ENCODE assay signal across 20 cellular contexts in genomic region chr5:107878676-107879075, GRCh38.
DNase-seq lines count a peak whose midpoint lies in the region; ATAC-seq and TF ChIP-seq lines count a peak whose summit lies in the region.
"Had no signal": no experiment of that assay in that cellular context is flagged by ENCODE, and none has a peak within 500 bp of the region (broad histone marks: within the 10 kb centered on the region; RNA-seq: fewer than 3 reads in every experiment).

No MANE protein-coding gene starts in this region.

- H3K79me2 ChIP-seq in SK-N-SH (ENCODE audit: insufficient read depth) (no peaks in the 10 kb centered on the region), H9 (ENCODE audit: insufficient read depth, low read length) (no peaks in the 10 kb centered on the region)

- H2BK15ac ChIP-seq in H9 (ENCODE audit: low read depth, low read length), result no peak overlapping the region

- H4K5ac ChIP-seq in H9 (ENCODE audit: insufficient read length, low read depth, low read length), result no peak overlapping the region

- H3K27ac Mint-ChIP-seq in H9, result no peak overlapping the region

- no peaks in the 10 kb centered on the region for H3K79me1 ChIP-seq in H9 (ENCODE audit: insufficient read depth, low read depth, low read length, poor library complexity, severe bottlenecking)

- no peak overlapping the region for H3K4me3 Mint-ChIP-seq in H9

- no peak overlapping the region for H3K9ac ChIP-seq in SK-N-SH
- H3K9ac ChIP-seq in H9 (ENCODE audit: extremely low read depth, insufficient read length, low read length), result no peak overlapping the region

- no peak overlapping the region for H2AFZ ChIP-seq in SK-N-SH (ENCODE audit: low read depth)
- no peak overlapping the region for H2AFZ ChIP-seq in H9 (ENCODE audit: low read length)

- H3T11ph ChIP-seq in H9 (ENCODE audit: low read length), result no peak overlapping the region

- H3K18ac ChIP-seq in H9 (ENCODE audit: insufficient read length, low read depth, low read length), result no peak overlapping the region

- no peak overlapping the region for H3K4me2 ChIP-seq in SK-N-SH
- H3K4me2 ChIP-seq in H9 (ENCODE audit: insufficient read depth, insufficient read length, low read length), result no peak overlapping the region

- no peak overlapping the region for H3K23ac ChIP-seq in H9 (ENCODE audit: insufficient read length, low read depth, low read length)

- no peaks in the 10 kb centered on the region for H3K9me2 ChIP-seq in SK-N-SH

- H3K4ac ChIP-seq in H9 (ENCODE audit: low read depth, low read length), result no peak overlapping the region

- peaks cover 22 to 25% of the 10 kb centered on the region in 2 experiments for H3K4me1 Mint-ChIP-seq in H9

- H4K20me1 ChIP-seq in SK-N-SH (ENCODE audit: insufficient read depth), result no peaks in the 10 kb centered on the region
- H4K20me1 ChIP-seq in H9 (ENCODE audit: control insufficient read depth, insufficient read depth, insufficient read length), result no peaks in the 10 kb centered on the region

- H2BK120ac ChIP-seq in H9 (ENCODE audit: low read depth, low read length, poor library complexity, severe bottlenecking), result no peak overlapping the region

- ATAC-seq in SK-N-SH treated with all-trans-retinoic acid at 6 μM for 48 hours, result no peak

- H3K27me3 Mint-ChIP-seq in H9 (ENCODE audit: low read depth), result no peaks in the 10 kb centered on the region

- TF ChIP-seq CTCF in SK-N-SH (IDR thresholded peaks at IDR 0.05), result no peak
- no peak for TF ChIP-seq CTCF in H9 (conservative IDR thresholded peaks at IDR 0.05)

- H3K56ac ChIP-seq in H9 (ENCODE audit: insufficient read length, low read depth, low read length), result no peak overlapping the region

- no peak overlapping the region for H2BK5ac ChIP-seq in H9 (ENCODE audit: insufficient read length, low read length)

- no peaks in the 10 kb centered on the region for H3K36me3 Mint-ChIP-seq in H9 (ENCODE audit: insufficient read depth in 1 of 3, low read depth in 3 of 3)

- H3K23me2 ChIP-seq in H9 (ENCODE audit: insufficient read length, low read depth, low read length, poor library complexity, severe bottlenecking), result no peaks in the 10 kb centered on the region

- DNase-seq in SK-N-SH, result peak; percentile 33
- peak; percentile 39 for DNase-seq in globus pallidus (ENCODE audit: low spot score)
- peak; percentile 53 for DNase-seq in pons (ENCODE audit: low spot score)
- no peak for DNase-seq in NCI-H446 (lab: John Stamatoyannopoulos, UW)
- no peak for DNase-seq in activated CD4-positive, alpha-beta T cell treated with anti-CD3 and anti-CD28 coated beads, Interleukin-2, amount 50 U/mL, for 1 hour
- DNase-seq in germinal center (ENCODE audit: low spot score), result no peak
- no peak for DNase-seq in H9
- DNase-seq: COR-L47; MV-4-11; NCI-H1436 treated with DMSO at 0.1 percent for 48 hours; NCI-H226; NCI-H526 treated with DMSO at 0.1 percent for 48 hours; NK-92 treated with Interleukin-12 subunit alpha and Interleukin-12 subunit beta, amount 100 ng/mL, for 24 hours; OCI-M1; SJCRH30 had no signal

- no peak overlapping the region for H4K91ac ChIP-seq in H9 (ENCODE audit: insufficient read length, low read depth, low read length)

- H3K9me3 ChIP-seq in SK-N-SH (no peaks in the 10 kb centered on the region), H9 (ENCODE audit: control insufficient read depth, low read depth, low read length) (no peaks in the 10 kb centered on the region)
- H3K9me3 ChIP-seq: SJCRH30 had no signal

- H2BK20ac ChIP-seq in H9 (ENCODE audit: low read depth, low read length, poor library complexity, severe bottlenecking), result no peak overlapping the region

- no peak for TF ChIP-seq EP300 in SK-N-SH (IDR thresholded peaks at IDR 0.05; ENCODE audit: borderline replicate concordance in 1 of 2, low read depth in 1 of 2, low read length in 1 of 2)

- H3K27me3 ChIP-seq in SK-N-SH (ENCODE audit: insufficient read depth) (no peaks in the 10 kb centered on the region), H9 (ENCODE audit: insufficient read depth, low read length) (no peaks in the 10 kb centered on the region)
- H3K27me3 ChIP-seq: SJCRH30 had no signal

- no peak overlapping the region for H2AK5ac ChIP-seq in H9 (ENCODE audit: insufficient read length, low read length)

- H3K27ac ChIP-seq in SK-N-SH (ENCODE audit: low read depth in 2 of 2, low read length in 1 of 2), result no peak overlapping the region
- no peak overlapping the region for H3K27ac ChIP-seq in H9 (ENCODE audit: insufficient read length, low read depth, low read length)
- H3K27ac ChIP-seq: 22Rv1, C4-2B, HL-60, RWPE1, SJCRH30 had no signal

- H3K4me1 ChIP-seq in SK-N-SH (ENCODE audit: control insufficient read depth in 1 of 2, insufficient read depth in 2 of 2, low read depth in 1 of 2, low read length in 1 of 2), result peaks cover 6 to 9% of the 10 kb centered on the region in 2 experiments; a peak in 2 of 4 replicates
- H3K4me1 ChIP-seq in H9 (ENCODE audit: insufficient read depth, low read length), result no peaks in the 10 kb centered on the region
- H3K4me1 ChIP-seq: SJCRH30 had no signal

- no peak overlapping the region for H3K4me3 ChIP-seq in SK-N-SH (ENCODE audit: low read depth in 2 of 2, low read length in 1 of 2)
- H3K4me3 ChIP-seq: SJCRH30 had no signal

- CTCF ChIA-PET in SK-N-SH (lab: Yijun Ruan, JAX), result no interaction called here

- H2BK12ac ChIP-seq in H9 (ENCODE audit: insufficient read length, low read depth, low read length), result no peak overlapping the region

- H3F3A ChIP-seq in SK-N-SH (replicated peaks; ENCODE audit: insufficient read depth), result no peaks in the 10 kb centered on the region

- TF ChIP-seq RAD21 in SK-N-SH (IDR thresholded peaks at IDR 0.05; ENCODE audit: low read length), result 0 out of 2 replicates have a peak, but pooled peaks have one; percentile 12

- H3K36me3 ChIP-seq in SK-N-SH (replicated peaks in 1 of 2; ENCODE audit: control insufficient read depth in 1 of 2, insufficient read depth in 2 of 2, low read length in 1 of 2), result no peaks in the 10 kb centered on the region
- H3K36me3 ChIP-seq: SJCRH30 had no signal

- no peaks in the 10 kb centered on the region; a peak in 1 of 5 replicates for H3K9me3 Mint-ChIP-seq in H9

- WGBS in SK-N-SH (ENCODE audit: low lambda C conversion rate), result 78% methylated on average over 4 of the region's 4 CpGs
- WGBS in H9 (ENCODE audit: extremely low coverage, insufficient read length, low lambda C conversion rate), result no CpG with 5 or more reads among the region's 4 CpGs

- no peak overlapping the region for H4K8ac ChIP-seq in H9 (replicated peaks; ENCODE audit: insufficient read length, low read depth, low read length)

- POLR2A ChIA-PET in SK-N-SH (lab: Yijun Ruan, JAX), result no interaction called here

- H3K14ac ChIP-seq in H9 (ENCODE audit: insufficient read depth, low read length), result no peak overlapping the region; the same call in 1 of the 2 replicates

TF ChIP-seq in SK-N-SH, 30 proteins besides CTCF, POLR2A, EP300 and RAD21:
- no peak for TF ChIP-seq JUND (IDR thresholded peaks at IDR 0.05)
- no peak for TF ChIP-seq SIN3A (IDR thresholded peaks at IDR 0.05; ENCODE audit: borderline replicate concordance, low read depth, low read length)
- TF ChIP-seq TEAD4 (IDR thresholded peaks at IDR 0.05; ENCODE audit: borderline replicate concordance, insufficient read depth), result no peak

TF ChIP-seq in SK-N-SH treated with all-trans-retinoic acid at 6 μM for 48 hours, 23 proteins besides CTCF, POLR2A, EP300 and RAD21:
- TF ChIP-seq CSDC2 (CRISPR knock-in tag; IDR thresholded peaks at IDR 0.05) (no peak), OSR1 (CRISPR knock-in tag; IDR thresholded peaks at IDR 0.05) (no peak), PPARA (CRISPR knock-in tag; IDR thresholded peaks at IDR 0.05; ENCODE audit: borderline replicate concordance) (no peak), TOX (CRISPR knock-in tag; IDR thresholded peaks at IDR 0.05; ENCODE audit: borderline replicate concordance) (no peak), PATZ1 (CRISPR knock-in tag; IDR thresholded peaks at IDR 0.05; ENCODE audit: borderline replicate concordance) (no peak), SNAI2 (CRISPR knock-in tag; IDR thresholded peaks at IDR 0.05) (no peak)
- TF ChIP-seq, protein P1, sequence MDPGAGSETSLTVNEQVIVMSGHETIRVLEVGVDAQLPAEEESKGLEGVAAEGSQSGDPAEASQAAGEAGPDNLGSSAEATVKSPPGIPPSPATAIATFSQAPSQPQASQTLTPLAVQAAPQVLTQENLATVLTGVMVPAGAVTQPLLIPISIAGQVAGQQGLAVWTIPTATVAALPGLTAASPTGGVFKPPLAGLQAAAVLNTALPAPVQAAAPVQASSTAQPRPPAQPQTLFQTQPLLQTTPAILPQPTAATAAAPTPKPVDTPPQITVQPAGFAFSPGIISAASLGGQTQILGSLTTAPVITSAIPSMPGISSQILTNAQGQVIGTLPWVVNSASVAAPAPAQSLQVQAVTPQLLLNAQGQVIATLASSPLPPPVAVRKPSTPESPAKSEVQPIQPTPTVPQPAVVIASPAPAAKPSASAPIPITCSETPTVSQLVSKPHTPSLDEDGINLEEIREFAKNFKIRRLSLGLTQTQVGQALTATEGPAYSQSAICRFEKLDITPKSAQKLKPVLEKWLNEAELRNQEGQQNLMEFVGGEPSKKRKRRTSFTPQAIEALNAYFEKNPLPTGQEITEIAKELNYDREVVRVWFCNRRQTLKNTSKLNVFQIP (CRISPR knock-in tag; IDR thresholded peaks at IDR 0.05; ENCODE audit: borderline replicate concordance, low read depth), result no peak
TF ChIP-seq in SK-N-SH treated with all-trans-retinoic acid at 6 μM for 48 hours: peak in this region for 0.

Comparison
In these comparisons a context has a peak if more than half of its experiments do, and no peak if none do; other contexts are left out.
1. DNase-seq: peak in SK-N-SH (single experiment), globus pallidus (single experiment) and pons (single experiment); none in NCI-H446 (0 of 2), activated CD4-positive, alpha-beta T cell treated with anti-CD3 and anti-CD28 coated beads, Interleukin-2, amount 50 U/mL, for 1 hour (single experiment), germinal center (single experiment) and H9 (single experiment).